Comparison of ENCODE assay signal across 28 cellular contexts in the genomic region with DNA sequence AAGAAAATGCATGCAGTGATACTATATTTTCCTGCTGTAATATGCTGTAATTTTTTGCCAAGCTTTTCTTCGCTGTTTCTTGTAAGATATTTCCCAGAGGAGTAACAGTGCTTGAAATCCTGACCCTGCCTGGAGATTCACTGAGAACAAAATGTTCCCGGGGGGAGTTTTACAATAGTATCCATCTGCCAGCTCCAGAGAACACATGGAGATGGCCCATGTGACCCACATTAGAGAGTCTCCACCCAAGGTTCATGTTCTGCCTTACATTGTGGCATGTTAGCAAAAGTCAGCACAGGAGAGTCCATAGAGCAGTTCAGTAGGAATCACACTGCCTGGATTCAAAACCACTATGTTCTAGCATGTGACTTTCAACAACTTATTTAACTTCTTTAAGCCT. TPM values are rescaled to one million over a fixed set of nuclear protein-coding genes. Genes with fewer than 3 reads are reported as not detected.
DNase-seq lines count a peak whose midpoint lies in the region; ATAC-seq and TF ChIP-seq lines count a peak whose summit lies in the region.
"Had no signal": no experiment of that assay in that cellular context is flagged by ENCODE, and none has a peak within 500 bp of the region (broad histone marks: within the 10 kb centered on the region; RNA-seq: fewer than 3 reads in every experiment).

No MANE protein-coding gene starts in this region.

- H3K27me3 ChIP-seq in adipocyte (replicated peaks; ENCODE audit: control insufficient read depth, insufficient read depth, low read length) (no peaks in the 10 kb centered on the region), ovary (no peaks in the 10 kb centered on the region), tibial artery (no peaks in the 10 kb centered on the region)
- H3K27me3 ChIP-seq: spleen, upper lobe of left lung had no signal

- TF ChIP-seq POLR2A in ovary (IDR thresholded peaks at IDR 0.05): no peak

- H3K4me1 Mint-ChIP-seq in natural killer cell: no peaks in the 10 kb centered on the region

- H3K27ac ChIP-seq in ovary (no peak overlapping the region), tibial artery (no peak overlapping the region)
- H3K27ac ChIP-seq: spleen, upper lobe of left lung had no signal

- H3K4me3 Mint-ChIP-seq in natural killer cell: no peak overlapping the region
- H3K4me3 Mint-ChIP-seq: activated CD4-positive, alpha-beta T cell treated with anti-CD3 and anti-CD28 coated beads, Interleukin-2, amount 10 ng/mL, durations not matched to agents 7 days and 5 days; activated CD8-positive, alpha-beta memory T cell treated with anti-CD3 and anti-CD28 coated beads, Interleukin-2, amount 10 ng/mL, durations not matched to agents 7 days and 5 days; activated naive CD8-positive, alpha-beta T cell; CD14-positive monocyte; nephron had no signal

- peaks cover 5 to 7% of the 10 kb centered on the region in 2 donors for H3K9me3 Mint-ChIP-seq in natural killer cell
- H3K9me3 Mint-ChIP-seq: activated CD4-positive, alpha-beta T cell treated with anti-CD3 and anti-CD28 coated beads, Interleukin-2, amount 10 ng/mL, durations not matched to agents 7 days and 5 days; nephron had no signal

- ATAC-seq in Right ventricle myocardium superior (ENCODE audit: poor library complexity) (peak; percentile 89), natural killer cell (no peak), GM18858 (IDR thresholded peaks at IDR 0.05; ENCODE audit: unreplicated experiment) (no peak)
- ATAC-seq: activated CD8-positive, alpha-beta memory T cell treated with anti-CD3 and anti-CD28 coated beads, Interleukin-2, amount 10 ng/mL, durations not matched to agents 7 days and 5 days had no signal

- peak overlapping the region; percentile 82 for H3K9ac ChIP-seq in adipocyte (ENCODE audit: low read length)
- H3K9ac ChIP-seq: SK-N-SH had no signal

- TF ChIP-seq EP300 in ovary (IDR thresholded peaks at IDR 0.05): peak; percentile 94

- intact Hi-C loops in Right ventricle myocardium superior (cut with DNase I): no loop called here
- intact Hi-C loops in ovary (cut with DNase I): no loop called here
- intact Hi-C loops in tibial artery (cut with DNase I; ENCODE audit: low total_unique reads): no loop called here
- intact Hi-C loops in natural killer cell (cut with micrococcal nuclease): no loop called here

- H3K4me1 ChIP-seq in adipocyte (ENCODE audit: control insufficient read depth, insufficient read depth, low read length) (peaks cover 48% of the 10 kb centered on the region), ovary (ENCODE audit: insufficient read depth) (peaks cover 6% of the 10 kb centered on the region), tibial artery (peaks cover 0 to 2% (median 0%) of the 10 kb centered on the region in 4 donors)
- H3K4me1 ChIP-seq: spleen, upper lobe of left lung had no signal

- TF ChIP-seq CTCF in ovary (IDR thresholded peaks at IDR 0.05) (no peak), tibial artery (IDR thresholded peaks at IDR 0.05) (no peak), natural killer cell (IDR thresholded peaks at IDR 0.05) (no peak)

- peaks cover 0 to 4% of the 10 kb centered on the region in 2 donors for H3K27me3 Mint-ChIP-seq in natural killer cell (ENCODE audit: low read depth in 2 of 2)
- H3K27me3 Mint-ChIP-seq: activated CD8-positive, alpha-beta memory T cell treated with anti-CD3 and anti-CD28 coated beads, Interleukin-2, amount 10 ng/mL, durations not matched to agents 7 days and 5 days; progenitor cell of endocrine pancreas had no signal

- no peak overlapping the region for H3K27ac Mint-ChIP-seq in natural killer cell
- H3K27ac Mint-ChIP-seq: activated CD4-positive, alpha-beta T cell treated with anti-CD3 and anti-CD28 coated beads, Interleukin-2, amount 10 ng/mL, durations not matched to agents 7 days and 5 days; activated CD8-positive, alpha-beta memory T cell treated with anti-CD3 and anti-CD28 coated beads, Interleukin-2, amount 10 ng/mL, durations not matched to agents 7 days and 5 days; activated naive CD8-positive, alpha-beta T cell; CD14-positive monocyte; nephron; progenitor cell of endocrine pancreas had no signal

- 2 to 11% (median 5%) methylated on average over 2 of the region's 2 CpGs for WGBS in ovary, 3 donors

- DNase-seq in adipocyte (ENCODE audit: low read depth) (peak; percentile 38), Right ventricle myocardium superior (peak; percentile 41), ovary (peak in 2 of 5 donors; percentile 59 to 74), tibial artery (peak; percentile 66 to 72), natural killer cell (no peak), AG08396 (ENCODE audit: low spot score) (no peak)
- DNase-seq: activated CD4-positive, alpha-beta T cell treated with anti-CD3 and anti-CD28 coated beads, Interleukin-2, amount 10 ng/mL, durations not matched to agents 7 days and 5 days; activated CD8-positive, alpha-beta memory T cell treated with anti-CD3 and anti-CD28 coated beads, Interleukin-2, amount 10 ng/mL, durations not matched to agents 7 days and 5 days; effector CD8-positive, alpha-beta T cell; EL; MM.1S; NCI-H526 treated with DMSO at 0.1 percent for 48 hours; RPMI8226; SK-N-SH; spleen; stimulated activated CD4-positive, alpha-beta T cell treated with anti-CD3 and anti-CD28 coated beads, Interleukin-4, amount 100 ng/mL, for 24 hours; stimulated activated naive CD4-positive, alpha-beta T cell treated with Interleukin-2 at 50 U/mL for 16 hours; upper lobe of left lung had no signal

- no peaks in the 10 kb centered on the region for H3K36me3 ChIP-seq in adipocyte (ENCODE audit: control insufficient read depth, insufficient read depth, low read length, severe bottlenecking)
- H3K36me3 ChIP-seq in ovary: no peaks in the 10 kb centered on the region
- no peaks in the 10 kb centered on the region for H3K36me3 ChIP-seq in tibial artery
- H3K36me3 ChIP-seq: spleen, upper lobe of left lung had no signal

- no peaks in the 10 kb centered on the region for H3K36me3 Mint-ChIP-seq in natural killer cell
- H3K36me3 Mint-ChIP-seq: activated CD8-positive, alpha-beta memory T cell treated with anti-CD3 and anti-CD28 coated beads, Interleukin-2, amount 10 ng/mL, durations not matched to agents 7 days and 5 days; activated naive CD8-positive, alpha-beta T cell; CD14-positive monocyte had no signal

- H3K4me3 ChIP-seq in adipocyte (ENCODE audit: low read length) (no peak overlapping the region), ovary (no peak overlapping the region), tibial artery (no peak overlapping the region)
- H3K4me3 ChIP-seq: spleen, upper lobe of left lung had no signal

- H3K9me3 ChIP-seq in adipocyte (ENCODE audit: control insufficient read depth, low read length) (no peaks in the 10 kb centered on the region), ovary (no peaks in the 10 kb centered on the region), tibial artery (no peaks in the 10 kb centered on the region)
- H3K9me3 ChIP-seq: SK-N-SH, spleen, upper lobe of left lung had no signal

RNA-seq across cellular contexts. Expression of a gene that starts 42.4 kb away (rescaled TPM):
- total RNA-seq in Right ventricle myocardium superior (not detected), ovary (not detected), natural killer cell (not detected)
- polyA plus RNA-seq in ovary: not detected
- total RNA-seq: activated CD4-positive, alpha-beta T cell treated with anti-CD3 and anti-CD28 coated beads, Interleukin-2, amount 10 ng/mL, durations not matched to agents 7 days and 5 days; activated CD8-positive, alpha-beta memory T cell treated with anti-CD3 and anti-CD28 coated beads, Interleukin-2, amount 10 ng/mL, durations not matched to agents 7 days and 5 days; cerebellum; H1; progenitor cell of endocrine pancreas; spleen; T-helper 2 cell treated with Interferon-gamma antibody and Interleukin-4, amounts not matched to agents 100 ng/mL and 5 ng/mL, for 36 hours; upper lobe of left lung had no signal
- polyA plus RNA-seq: AG04450, CD14-positive monocyte, esophagus, H1, SK-N-SH, spleen had no signal

Comparison
In these comparisons a context has a peak if more than half of its experiments do, and no peak if none do; other contexts are left out.
1. DNase-seq: peak in adipocyte (single experiment), Right ventricle myocardium superior (single experiment) and tibial artery (2 of 2); none in natural killer cell (single experiment) and AG08396 (single experiment).